13 cellular contexts compared by ENCODE assay signal in the genomic region with DNA sequence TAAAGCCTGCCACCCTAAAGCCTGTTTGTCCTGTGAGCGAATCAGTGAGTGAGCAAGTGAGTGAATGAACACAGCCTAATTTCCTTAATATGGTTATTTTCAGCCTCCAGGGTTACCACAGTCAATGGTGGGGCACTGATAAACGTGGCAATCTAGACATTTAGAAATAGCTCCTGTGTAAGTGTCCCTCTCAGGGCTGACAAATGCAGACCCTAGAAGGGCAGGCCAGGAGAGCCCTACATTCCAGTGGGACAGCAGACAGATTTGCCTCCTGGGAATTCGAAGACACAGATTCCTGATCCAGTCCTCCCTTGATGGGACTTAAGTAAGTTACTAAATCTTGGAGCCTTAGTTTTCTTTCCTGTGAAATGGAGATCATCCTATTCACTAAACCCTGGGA. TPM values are rescaled to one million over a fixed set of nuclear protein-coding genes. Genes with fewer than 3 reads are reported as not detected.
DNase-seq lines count a peak whose midpoint lies in the region; ATAC-seq, FAIRE-seq and TF ChIP-seq lines count a peak whose summit lies in the region.
"Had no signal": no experiment of that assay in that cellular context is flagged by ENCODE, and none has a peak within 500 bp of the region (broad histone marks: within the 10 kb centered on the region; RNA-seq: fewer than 3 reads in every experiment).

No MANE protein-coding gene starts in this region.

- no peak for TF ChIP-seq EP300 in K562 (IDR thresholded peaks at IDR 0.05; ENCODE audit: low read length)

- no peak overlapping the region for H2BK15ac ChIP-seq in mesenchymal stem cell (ENCODE audit: low read depth, poor library complexity, severe bottlenecking)

- BruUV-seq in HCT116 (replicated peaks; lab: Mats Ljungman, UMichigan) (no TSS peak), K562 (replicated peaks; lab: Mats Ljungman, UMichigan) (no TSS peak)

- no peak overlapping the region for H3K18ac ChIP-seq in mesenchymal stem cell (ENCODE audit: low read depth in 1 of 2, low read length in 2 of 2)

- CTCF ChIA-PET in HCT116 (lab: Charles Lee) (interaction anchor here (0.6 to 4.2 kb wide), 9 partner anchors 9 to 592 kb away, joined by 3 to 40 read pairs (median 5); no protein-coding TSS in a partner anchor), K562 (lab: Yijun Ruan, JAX; ENCODE audit: low intra/inter-chr PET ratio) (interaction anchor here (0.8 kb wide), 1 partner anchor 102 kb away, joined by 4 read pairs; no protein-coding TSS in a partner anchor)

- no peak for ATAC-seq in HCT116
- no peak for ATAC-seq in K562
- ATAC-seq in effector memory CD8-positive, alpha-beta T cell (replicated peaks): no peak

- peaks cover 90 to 100% (median 98%) of the 10 kb centered on the region in 11 experiments for H3K36me3 ChIP-seq in BLaER1 treated with 17β-estradiol and CSF1 and Interleukin-3, amounts not matched to agents 10 nM and 100 nM
- H3K36me3 ChIP-seq in HCT116 (ENCODE audit: control insufficient read depth in 1 of 2, insufficient read depth in 2 of 2, low read length in 2 of 2): no peaks in the 10 kb centered on the region
- no peaks in the 10 kb centered on the region for H3K36me3 ChIP-seq in K562 (ENCODE audit: control insufficient read depth, insufficient read depth, low read length)
- H3K36me3 ChIP-seq in mesenchymal stem cell (ENCODE audit: control insufficient read depth in 1 of 2, insufficient read depth in 2 of 2, low read depth in 1 of 2, low read length in 2 of 2): no peaks in the 10 kb centered on the region
- no peaks in the 10 kb centered on the region for H3K36me3 ChIP-seq in osteoblast (ENCODE audit: insufficient read depth, low read length)
- H3K36me3 ChIP-seq: SJCRH30 had no signal

- H3K27ac ChIP-seq in BLaER1 treated with 17β-estradiol and CSF1 and Interleukin-3, amounts not matched to agents 10 nM and 100 nM: peak overlapping the region in 10 of 11 experiments; percentile 2 to 48 (median 21); a peak in 15 of 22 replicates
- no peak overlapping the region for H3K27ac ChIP-seq in HCT116 (ENCODE audit: low read depth, low read length)
- H3K27ac ChIP-seq in K562 (ENCODE audit: extremely low read depth, low read depth, low read length): no peak overlapping the region
- H3K27ac ChIP-seq in mesenchymal stem cell (ENCODE audit: low read length, poor library complexity, severe bottlenecking): no peak overlapping the region
- H3K27ac ChIP-seq in osteoblast (ENCODE audit: low read depth, low read length): no peak overlapping the region
- H3K27ac ChIP-seq: RWPE1, SJCRH30 had no signal

- peak overlapping the region in 1 of 2 donors; percentile 65 for H3K27ac Mint-ChIP-seq in effector memory CD8-positive, alpha-beta T cell
- H3K27ac Mint-ChIP-seq: GM23338 had no signal

- RAD21 ChIA-PET in HCT116 (lab: Charles Lee; ENCODE audit: low non-redundant PET in 1 of 2, low total read pairs in 2 of 2, uncharacterized antibody in 2 of 2, unreplicated experiment in 2 of 2): interaction anchor here in 1 of 2 experiments (0.6 kb wide), 1 partner anchor 592 kb away, joined by 3 read pairs; no protein-coding TSS in a partner anchor

- TF ChIP-seq CTCF in HCT116 (IDR thresholded peaks at IDR 0.05 in 2 of 3, conservative IDR thresholded peaks at IDR 0.05 in 1 of 3; ENCODE audit: borderline replicate concordance in 1 of 3, insufficient read depth in 1 of 3, low read depth in 2 of 3, low read length in 2 of 3) (no peak), K562 (IDR thresholded peaks at IDR 0.05 in 2 of 3, conservative IDR thresholded peaks at IDR 0.05 in 1 of 3; ENCODE audit: insufficient read depth in 2 of 3, low read depth in 1 of 3, low read length in 3 of 3) (no peak), osteoblast (IDR thresholded peaks at IDR 0.05; ENCODE audit: extremely low read depth, low read depth, low read length) (no peak), GM20000 (IDR thresholded peaks at IDR 0.05; ENCODE audit: extremely low read depth, missing control alignments) (no peak)

- no peaks in the 10 kb centered on the region for H3K9me1 ChIP-seq in K562 (ENCODE audit: control insufficient read depth, insufficient read depth, low read length)

- 38% methylated on average over 3 of the region's 3 CpGs for WGBS in K562 (ENCODE audit: insufficient coverage, low coverage, missing lambda C conversion rate)
- 52% methylated on average over 2 of the region's 3 CpGs for WGBS in mesenchymal stem cell

- no peak overlapping the region for H3K4me3 ChIP-seq in BLaER1 treated with 17β-estradiol and CSF1 and Interleukin-3, amounts not matched to agents 10 nM and 100 nM
- H3K4me3 ChIP-seq in HCT116 (replicated peaks in 1 of 2; ENCODE audit: low read depth in 1 of 2, low read length in 2 of 2) (no peak overlapping the region), K562 (no peak overlapping the region), mesenchymal stem cell (ENCODE audit: insufficient read depth in 1 of 2, low read depth in 1 of 2, low read length in 2 of 2) (no peak overlapping the region), osteoblast (ENCODE audit: insufficient read depth, low read length) (no peak overlapping the region)
- H3K4me3 ChIP-seq: GM23338, SJCRH30 had no signal

- FAIRE-seq in K562 (lab: Jason Lieb, UNC): peak; percentile 29

- no peaks in the 10 kb centered on the region for H3K9me3 Mint-ChIP-seq in effector memory CD8-positive, alpha-beta T cell
- H3K9me3 Mint-ChIP-seq: CD4-positive, CD25-positive, alpha-beta regulatory T cell; GM23338 had no signal

- POLR2A ChIA-PET in HCT116 (lab: Charles Lee) (interaction anchor here (0.9 kb wide), 2 partner anchors 31 to 386 kb away, joined by 3 to 4 read pairs; no protein-coding TSS in a partner anchor), K562 (lab: Yijun Ruan, JAX) (interaction anchor here (0.5 to 1.0 kb wide), 4 partner anchors 9 to 121 kb away, joined by 3 read pairs; no protein-coding TSS in a partner anchor)

- in situ Hi-C loops in K562 (cut with MboI): loop anchor here (5.0 to 10.0 kb wide), 3 partner anchors 101 to 393 kb away; no protein-coding TSS in a partner anchor

- DNase-seq in HCT116 (ENCODE audit: low read depth, low spot score) (no peak), K562 (ENCODE audit: extremely low read depth in 1 of 4, low spot score in 3 of 4) (no peak), mesenchymal stem cell (no peak), osteoblast (ENCODE audit: insufficient read length, low spot score, missing footprints) (no peak), GM20000 (ENCODE audit: low spot score) (no peak)
- no peak for DNase-seq in effector memory CD8-positive, alpha-beta T cell
- no peak for DNase-seq in activated T-cell treated with anti-CD3 and anti-CD28 coated beads, Interleukin-2, amount 50 U/mL, for 48 hours
- DNase-seq: NCI-H1417 treated with DMSO at 0.1 percent for 48 hours had no signal

- H3K4ac ChIP-seq in mesenchymal stem cell (ENCODE audit: low read depth in 1 of 2, low read length in 2 of 2): no peak overlapping the region

- H2BK5ac ChIP-seq in mesenchymal stem cell (ENCODE audit: low read depth, low read length, poor library complexity, severe bottlenecking): no peak overlapping the region

- H3K36me3 Mint-ChIP-seq in effector memory CD8-positive, alpha-beta T cell (ENCODE audit: insufficient read depth): peaks cover 21% of the 10 kb centered on the region
- H3K36me3 Mint-ChIP-seq: CD4-positive, CD25-positive, alpha-beta regulatory T cell had no signal

- TF ChIP-seq RAD21 in HCT116 (IDR thresholded peaks at IDR 0.05; ENCODE audit: low read depth): no peak
- no peak for TF ChIP-seq RAD21 in K562 (CRISPR knock-in tag; conservative IDR thresholded peaks at IDR 0.05 in 1 of 2, IDR thresholded peaks at IDR 0.05 in 1 of 2)

- H2BK12ac ChIP-seq in mesenchymal stem cell (ENCODE audit: low read length in 2 of 2): no peak overlapping the region

- no peaks in the 10 kb centered on the region for H3K79me1 ChIP-seq in mesenchymal stem cell (replicated peaks; ENCODE audit: low read length, poor library complexity, severe bottlenecking)

- H3K9ac ChIP-seq in BLaER1 treated with 17β-estradiol and CSF1 and Interleukin-3, amounts not matched to agents 10 nM and 100 nM: peak overlapping the region in 10 of 11 experiments; percentile 4 to 66 (median 22); a peak in 14 of 22 replicates
- H3K9ac ChIP-seq in HCT116 (ENCODE audit: low read length) (no peak overlapping the region), K562 (ENCODE audit: insufficient read depth in 1 of 2, low read depth in 2 of 2, low read length in 2 of 2) (no peak overlapping the region), mesenchymal stem cell (ENCODE audit: low read length) (no peak overlapping the region)

- H2AK5ac ChIP-seq in mesenchymal stem cell (ENCODE audit: low read length, severe bottlenecking): peak overlapping the region; percentile 41

- H4K91ac ChIP-seq in mesenchymal stem cell (ENCODE audit: low read length): no peak overlapping the region

- H3K9me2 ChIP-seq in HCT116 (ENCODE audit: insufficient read depth): no peaks in the 10 kb centered on the region

- H3K79me2 ChIP-seq in HCT116 (ENCODE audit: insufficient read depth, low read length): no peaks in the 10 kb centered on the region
- H3K79me2 ChIP-seq in K562 (ENCODE audit: control insufficient read depth, insufficient read depth, low read length): no peaks in the 10 kb centered on the region
- no peaks in the 10 kb centered on the region for H3K79me2 ChIP-seq in osteoblast (ENCODE audit: insufficient read depth, low read length)

- no peaks in the 10 kb centered on the region for H3K27me3 Mint-ChIP-seq in effector memory CD8-positive, alpha-beta T cell
- H3K27me3 Mint-ChIP-seq: CD4-positive, CD25-positive, alpha-beta regulatory T cell had no signal

- peak overlapping the region; percentile 79 for H2AFZ ChIP-seq in HCT116 (ENCODE audit: low read depth, low read length, poor library complexity, severe bottlenecking)
- H2AFZ ChIP-seq in K562 (ENCODE audit: low read depth, low read length): no peak overlapping the region
- H2AFZ ChIP-seq in mesenchymal stem cell (ENCODE audit: low read depth, low read length): no peak overlapping the region
- H2AFZ ChIP-seq in osteoblast (ENCODE audit: low read length): no peak overlapping the region
- H2AFZ ChIP-seq: GM23338 had no signal

- H3K4me2 ChIP-seq in BLaER1 treated with 17β-estradiol and CSF1 and Interleukin-3, amounts not matched to agents 10 nM and 100 nM: peak overlapping the region; percentile 20 to 57 (median 44); a peak in 21 of 22 replicates
- H3K4me2 ChIP-seq in HCT116 (ENCODE audit: low read length) (no peak overlapping the region), K562 (ENCODE audit: insufficient read depth, low read length) (no peak overlapping the region), mesenchymal stem cell (ENCODE audit: low read length, poor library complexity, severe bottlenecking) (no peak overlapping the region), osteoblast (ENCODE audit: insufficient read depth, low read length) (no peak overlapping the region)
- H3K4me2 ChIP-seq: GM23338 had no signal

- no peak overlapping the region for H3K4me3 Mint-ChIP-seq in effector memory CD8-positive, alpha-beta T cell
- H3K4me3 Mint-ChIP-seq: GM23338 had no signal

- peaks cover 0 to 3% of the 10 kb centered on the region in 2 donors for H3K4me1 Mint-ChIP-seq in effector memory CD8-positive, alpha-beta T cell (ENCODE audit: low read depth in 2 of 2)
- H3K4me1 Mint-ChIP-seq: GM23338 had no signal

- TF ChIP-seq POLR2A in HCT116 (IDR thresholded peaks at IDR 0.05; ENCODE audit: borderline replicate concordance, extremely low read depth, insufficient read depth, insufficient read length) (no peak), K562 (conservative IDR thresholded peaks at IDR 0.05) (no peak)

- no peak overlapping the region for H2BK120ac ChIP-seq in mesenchymal stem cell (ENCODE audit: low read depth, low read length)

- H3K23ac ChIP-seq in mesenchymal stem cell (ENCODE audit: low read length in 2 of 2): no peak overlapping the region

- H3K4me1 ChIP-seq in BLaER1 treated with 17β-estradiol and CSF1 and Interleukin-3, amounts not matched to agents 10 nM and 100 nM: peaks cover 51 to 67% (median 63%) of the 10 kb centered on the region in 10 experiments
- H3K4me1 ChIP-seq in HCT116 (ENCODE audit: control insufficient read depth in 1 of 2, insufficient read depth in 2 of 2, low read length in 2 of 2) (peaks cover 3 to 14% of the 10 kb centered on the region in 2 experiments; a peak in 3 of 4 replicates), K562 (replicated peaks in 1 of 2; ENCODE audit: control insufficient read depth in 2 of 2, insufficient read depth in 2 of 2, low read length in 2 of 2) (peaks cover 0 to 3% of the 10 kb centered on the region in 2 experiments; a peak in 2 of 5 replicates), mesenchymal stem cell (ENCODE audit: control insufficient read depth, insufficient read depth, low read depth, low read length) (peaks cover 4% of the 10 kb centered on the region), osteoblast (ENCODE audit: insufficient read depth, low read length) (no peaks in the 10 kb centered on the region)
- H3K4me1 ChIP-seq: SJCRH30 had no signal

- peaks cover 14 to 99% (median 71%) of the 10 kb centered on the region in 11 experiments; a peak in 21 of 22 replicates for H4K20me1 ChIP-seq in BLaER1 treated with 17β-estradiol and CSF1 and Interleukin-3, amounts not matched to agents 10 nM and 100 nM
- H4K20me1 ChIP-seq in HCT116 (ENCODE audit: insufficient read depth): no peaks in the 10 kb centered on the region
- no peaks in the 10 kb centered on the region for H4K20me1 ChIP-seq in K562 (replicated peaks; ENCODE audit: control insufficient read depth, insufficient read depth, low read length)
- H4K20me1 ChIP-seq in osteoblast (ENCODE audit: insufficient read depth, low read length): no peaks in the 10 kb centered on the region

- no peak overlapping the region for H4K8ac ChIP-seq in mesenchymal stem cell (ENCODE audit: low read length)

- no peaks in the 10 kb centered on the region for H3K27me3 ChIP-seq in BLaER1 treated with 17β-estradiol and CSF1 and Interleukin-3, amounts not matched to agents 10 nM and 100 nM
- H3K27me3 ChIP-seq in HCT116 (ENCODE audit: insufficient read depth, low read length) (no peaks in the 10 kb centered on the region), K562 (ENCODE audit: control insufficient read depth in 2 of 2, insufficient read depth in 2 of 2, low read length in 2 of 2) (peaks cover 0 to 5% of the 10 kb centered on the region in 2 experiments; a peak in 1 of 5 replicates), mesenchymal stem cell (ENCODE audit: control insufficient read depth in 1 of 2, insufficient read depth in 1 of 2, low read length in 2 of 2) (peaks cover 11 to 18% of the 10 kb centered on the region in 2 experiments), osteoblast (ENCODE audit: insufficient read depth, low read length) (peaks cover 3% of the 10 kb centered on the region)
- H3K27me3 ChIP-seq: SJCRH30 had no signal

- intact Hi-C loops in HCT116 (cut with micrococcal nuclease): loop anchor here (1.0 to 10.0 kb wide), 3 partner anchors 103 to 386 kb away; no protein-coding TSS in a partner anchor
- intact Hi-C loops in K562 (cut with micrococcal nuclease): loop anchor here (1.0 to 10.0 kb wide), 4 partner anchors 51 to 383 kb away; no protein-coding TSS in a partner anchor

- no peak overlapping the region for H3K14ac ChIP-seq in mesenchymal stem cell (ENCODE audit: low read length in 2 of 2)

- no peaks in the 10 kb centered on the region for H3K9me3 ChIP-seq in BLaER1 treated with 17β-estradiol and CSF1 and Interleukin-3, amounts not matched to agents 10 nM and 100 nM (replicated peaks in 1 of 11)
- H3K9me3 ChIP-seq in HCT116 (ENCODE audit: control insufficient read depth in 1 of 2, insufficient read depth in 1 of 2, low read depth in 1 of 2, low read length in 2 of 2): no peaks in the 10 kb centered on the region
- no peaks in the 10 kb centered on the region for H3K9me3 ChIP-seq in K562 (replicated peaks; ENCODE audit: control insufficient read depth, insufficient read depth, low read depth, low read length)
- peaks cover 7% of the 10 kb centered on the region for H3K9me3 ChIP-seq in mesenchymal stem cell (ENCODE audit: control insufficient read depth, low read length)
- H3K9me3 ChIP-seq in osteoblast (ENCODE audit: low read depth, low read length): no peaks in the 10 kb centered on the region
- H3K9me3 ChIP-seq: SJCRH30 had no signal

RNA-seq across cellular contexts. Expression of a gene that starts 54.6 kb away (rescaled TPM):
- total RNA-seq in HCT116 (2021; ENCODE audit: unreplicated experiment): 79.3 TPM
- polyA plus RNA-seq in HCT116 (2012): 16.6 and 17.7 TPM in 2 replicates
- total RNA-seq in K562 (2011; cell fraction: chromatin; rRNA removed; ENCODE audit: low replicate concordance): 55.5 and 190 TPM in 2 replicates
- total RNA-seq in K562 (2011; cell fraction: nucleolus; rRNA removed): 38.4 and 47.5 TPM in 2 replicates
- 104 and 151 TPM in 2 replicates for total RNA-seq in K562 (2011; cell fraction: nucleoplasm; rRNA removed)
- 24.7 and 28.4 TPM in 2 replicates for total RNA-seq in K562 (2014; rRNA removed)
- total RNA-seq in K562 (2014; rRNA removed; fragmentation: Illumina TruSeq; extraction: Trizol): 60.0 and 70.8 TPM in 2 replicates
- total RNA-seq in K562 (2015; rRNA removed; fragmentation: Illumina TruSeq; extraction: Trizol): 33.5 and 36.5 TPM in 2 replicates
- 56.5 and 63.1 TPM in 2 replicates for total RNA-seq in K562 (2021)
- polyA plus RNA-seq in K562 (2011; rRNA removed): 29.6 and 42.4 TPM in 2 replicates
- polyA plus RNA-seq in K562 (2011; cell fraction: cytosol; rRNA removed): 27.2 and 74.2 TPM in 2 replicates
- 11.4 and 20.4 TPM in 2 replicates for polyA plus RNA-seq in K562 (2011; cell fraction: nucleus; rRNA removed)
- polyA plus RNA-seq in K562 (2012): 27.7 and 33.2 TPM in 2 replicates
- polyA plus RNA-seq in K562 (2014; fragmentation: Illumina TruSeq; extraction: Trizol): 34.9 and 36.3 TPM in 2 replicates
- polyA plus RNA-seq in K562 (2014; fragmentation: Nextera tagmentation; extraction: Ambion mirVana): 10 to 100 TPM; 16.1 to 17.3 TPM
- 24.7 and 25.0 TPM in 2 replicates for polyA plus RNA-seq in K562 (2014; rRNA removed)
- 106 and 112 TPM in 2 replicates for polyA minus RNA-seq in K562 (2011; rRNA and poly(A)+ RNA removed)
- 22.5 and 31.0 TPM in 2 replicates for polyA minus RNA-seq in K562 (2011; cell fraction: cytosol; rRNA and poly(A)+ RNA removed)
- 29.1 and 54.0 TPM in 2 replicates for polyA minus RNA-seq in K562 (2011; cell fraction: nucleus; rRNA and poly(A)+ RNA removed)
- 67.7 TPM for polyA plus RNA-seq in mesenchymal stem cell (2013, experiment 1 of 2)
- polyA plus RNA-seq in mesenchymal stem cell (2013, experiment 2 of 2): 72.9 TPM
- 118 and 124 TPM in 2 replicates for total RNA-seq in osteoblast

Comparison
In these comparisons a context has a peak if more than half of its experiments do, and no peak if none do; other contexts are left out.
1. H3K27ac ChIP-seq: peak in BLaER1 treated with 17β-estradiol and CSF1 and Interleukin-3, amounts not matched to agents 10 nM and 100 nM (10 of 11); none in HCT116 (single experiment), K562 (single experiment), mesenchymal stem cell (single experiment) and osteoblast (single experiment).
2. H3K4me2 ChIP-seq: peak in BLaER1 treated with 17β-estradiol and CSF1 and Interleukin-3, amounts not matched to agents 10 nM and 100 nM (11 of 11); none in HCT116 (single experiment), K562 (single experiment), mesenchymal stem cell (single experiment) and osteoblast (single experiment).
3. H3K9ac ChIP-seq: peak in BLaER1 treated with 17β-estradiol and CSF1 and Interleukin-3, amounts not matched to agents 10 nM and 100 nM (10 of 11); none in HCT116 (single experiment), K562 (0 of 2) and mesenchymal stem cell (single experiment).